In the genomic region with DNA sequence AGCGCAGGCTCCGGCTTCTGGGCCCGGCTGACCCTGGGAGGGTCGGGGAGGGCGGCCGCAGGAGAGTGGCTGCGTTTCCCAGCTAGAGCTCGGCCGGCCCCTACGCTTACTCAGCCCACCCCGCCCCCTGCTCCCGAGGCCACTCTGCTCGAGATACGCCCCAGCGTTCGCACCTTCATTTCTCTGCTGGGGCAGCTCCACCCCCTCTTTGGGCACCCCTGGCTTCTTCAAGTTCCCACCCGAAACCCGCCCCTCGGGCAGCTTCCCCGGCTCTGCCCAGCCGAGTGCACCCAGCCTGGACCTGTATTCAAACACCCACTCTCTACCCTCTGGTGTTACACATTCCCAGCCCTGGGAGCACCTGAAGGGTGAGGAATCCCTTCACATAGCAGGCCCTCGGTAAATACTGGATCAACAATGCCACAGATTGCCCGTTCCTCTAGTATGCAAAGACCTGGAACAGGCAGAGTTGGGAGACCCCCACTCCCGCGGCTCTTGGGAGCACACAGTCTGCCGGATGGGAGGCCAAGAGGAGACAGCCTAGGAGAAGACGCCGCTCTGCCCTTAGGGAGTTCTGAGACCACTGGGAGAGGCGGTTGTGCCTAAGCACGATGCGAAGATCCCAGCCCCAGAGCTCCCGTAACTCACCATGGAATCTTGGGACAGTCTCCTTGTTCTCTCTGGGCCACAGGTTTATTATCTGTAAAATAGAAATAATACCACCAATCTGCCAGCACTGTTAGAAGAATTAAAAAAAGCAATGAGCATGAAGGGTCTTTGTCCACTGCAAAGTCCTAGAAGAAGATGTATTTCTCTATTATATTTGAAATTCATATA, we compare ENCODE assay signal across 8 cellular contexts. TPM values are rescaled to one million over a fixed set of nuclear protein-coding genes. Genes with fewer than 3 reads are reported as not detected.
A peak's percentile ranks its signal among the peaks of the same experiment; 100 is the strongest.
DNase-seq lines count a peak whose midpoint lies in the region; ATAC-seq lines count a peak whose summit lies in the region.

No MANE protein-coding gene starts in this region.

- peak; percentile 80 for DNase-seq in ecto neural progenitor cell (ENCODE audit: low spot score)
- peak in 1 of 2 donors; percentile 87 for DNase-seq in aorta
- DNase-seq in COLO668 (lab: John Stamatoyannopoulos, UW; ENCODE audit: unreplicated experiment): no peak
- DNase-seq in medulla oblongata (ENCODE audit: extremely low spot score): no peak
- DNase-seq in NCI-H748 (lab: John Stamatoyannopoulos, UW; ENCODE audit: unreplicated experiment): no peak

- H3K4me1 Mint-ChIP-seq in IgD-negative memory B cell: peaks cover 9 to 26% (median 12%) of the 10 kb centered on the region in 3 donors

- no peaks in the 10 kb centered on the region for H3K27me3 Mint-ChIP-seq in IgD-negative memory B cell

- H3K27ac ChIP-seq in muscle layer of duodenum (ENCODE audit: low read length) (no peak overlapping the region), aorta (ENCODE audit: low read depth in 1 of 2, low read length in 2 of 2) (peak overlapping the region in 1 of 2 donors; percentile 13)

- H3K4me3 ChIP-seq in muscle layer of duodenum (ENCODE audit: low read depth in 1 of 2, low read length in 2 of 2) (peak overlapping the region; percentile 42 to 74), aorta (ENCODE audit: low read length in 2 of 2) (peak overlapping the region; percentile 54 to 73)

- H3K36me3 ChIP-seq in muscle layer of duodenum (ENCODE audit: control insufficient read depth in 1 of 2, insufficient read depth in 2 of 2, low read length in 2 of 2) (no peaks in the 10 kb centered on the region), aorta (ENCODE audit: control insufficient read depth in 1 of 2, insufficient read depth in 2 of 2, low read length in 1 of 2) (no peaks in the 10 kb centered on the region)

- ATAC-seq in GM18868 (IDR thresholded peaks at IDR 0.05; ENCODE audit: unreplicated experiment) (peak; percentile 11), aorta (ENCODE audit: low FRiP score) (peak; percentile 72)

- H3K27me3 ChIP-seq in muscle layer of duodenum (ENCODE audit: low read depth, low read length) (no peaks in the 10 kb centered on the region), aorta (ENCODE audit: control insufficient read depth in 1 of 2, insufficient read depth in 2 of 2, low read length in 1 of 2) (no peaks in the 10 kb centered on the region)

- no peaks in the 10 kb centered on the region for H3K9me3 Mint-ChIP-seq in IgD-negative memory B cell

- H3K4me3 Mint-ChIP-seq in IgD-negative memory B cell: peak overlapping the region; percentile 70 to 86 (median 80)

- H3K27ac Mint-ChIP-seq in IgD-negative memory B cell: peak overlapping the region in 1 of 3 donors; percentile 60

- intact Hi-C loops in aorta (cut with DNase I): loop anchor here in 1 of 2 donors (1.0 kb wide), 1 partner anchor 16 kb away; no protein-coding TSS in a partner anchor

- H3K36me3 Mint-ChIP-seq in IgD-negative memory B cell: no peaks in the 10 kb centered on the region

- 22 to 23% methylated on average over 31 to 32 of the region's 32 CpGs for WGBS in aorta, 2 donors

- H3K4me1 ChIP-seq in muscle layer of duodenum (ENCODE audit: control insufficient read depth in 1 of 2, insufficient read depth in 2 of 2, low read length in 2 of 2) (peaks cover 16 to 31% of the 10 kb centered on the region in 2 donors), aorta (ENCODE audit: control insufficient read depth in 1 of 2, insufficient read depth in 2 of 2, low read length in 2 of 2) (no peaks in the 10 kb centered on the region)

- no peaks in the 10 kb centered on the region for H3K9me3 ChIP-seq in muscle layer of duodenum (ENCODE audit: control insufficient read depth in 1 of 2, low read length in 2 of 2)
- no peaks in the 10 kb centered on the region for H3K9me3 ChIP-seq in aorta (ENCODE audit: control insufficient read depth, low read length)

RNA-seq across cellular contexts. Expression of gene PAQR7, which starts 0.6 kb away (rescaled TPM):
- polyA plus RNA-seq in IgD-negative memory B cell (0.73 TPM), aorta (1 to 10 TPM; 7.9 to 8.5 TPM)
- 10 to 100 TPM in 1 of 2 donors, 1 to 10 TPM in 1; 6.4 to 11.3 TPM for total RNA-seq in aorta

RNA-seq across cellular contexts. Expression of gene AUNIP, which starts 16.8 kb away (rescaled TPM):
- polyA plus RNA-seq in IgD-negative memory B cell: not detected
- not detected for total RNA-seq in aorta
- polyA plus RNA-seq in aorta: not detected

RNA-seq across cellular contexts. Expression of gene STMN1, which starts 30.1 kb away (rescaled TPM):
- polyA plus RNA-seq in IgD-negative memory B cell: 47.4 TPM
- 10 to 100 TPM; 34.5 to 37.6 TPM for total RNA-seq in aorta
- 10 to 100 TPM; 28.2 to 56.1 TPM for polyA plus RNA-seq in aorta

RNA-seq across cellular contexts. Expression of gene MTFR1L, which starts 56.3 kb away (rescaled TPM):
- polyA plus RNA-seq in IgD-negative memory B cell (39.6 TPM), aorta (10 to 100 TPM; 52.2 to 72.3 TPM)
- total RNA-seq in aorta: 10 to 100 TPM; 54.0 to 59.6 TPM
